19 cellular contexts compared by ENCODE assay signal in genomic region chr17:41996855-41997164, GRCh38. TPM values are rescaled to one million over a fixed set of nuclear protein-coding genes. Genes with fewer than 3 reads are reported as not detected.
DNase-seq lines count a peak whose midpoint lies in the region; ATAC-seq and TF ChIP-seq lines count a peak whose summit lies in the region.
"Had no signal": no experiment of that assay in that cellular context is flagged by ENCODE, and none has a peak within 500 bp of the region (broad histone marks: within the 10 kb centered on the region; RNA-seq: fewer than 3 reads in every experiment).

No MANE protein-coding gene starts in this region.

- ATAC-seq in activated CD4-positive, alpha-beta T cell treated with anti-CD3 and anti-CD28 coated beads for 36 hours, result no peak
- ATAC-seq in GM21737 (IDR thresholded peaks at IDR 0.05; ENCODE audit: unreplicated experiment) (no peak), GM19452 (IDR thresholded peaks at IDR 0.05; ENCODE audit: unreplicated experiment) (no peak)
- ATAC-seq: activated CD4-positive, CD25-positive, alpha-beta regulatory T cell treated with anti-CD3 and anti-CD28 coated beads, Interleukin-2, amount 50 U/mL, for 24 hours; right lobe of liver had no signal

- TF ChIP-seq CTCF in SU-DHL-6 (IDR thresholded peaks at IDR 0.05; ENCODE audit: insufficient read depth, low read length, poor library complexity, severe bottlenecking) (no peak), smooth muscle cell (IDR thresholded peaks at IDR 0.05; ENCODE audit: borderline replicate concordance, insufficient read depth, poor library complexity, severe bottlenecking) (no peak)

- DNase-seq in activated CD4-positive, alpha-beta T cell treated with anti-CD3 and anti-CD28 coated beads for 36 hours, result no peak
- no peak for DNase-seq in activated CD4-positive, alpha-beta T cell treated with anti-CD3 and anti-CD28 coated beads for 48 hours
- no peak for DNase-seq in smooth muscle cell (lab: John Stamatoyannopoulos, UW; ENCODE audit: unreplicated experiment)
- DNase-seq: central memory CD4-positive, alpha-beta T cell; hypothalamus; kidney glomerular epithelial cell; midbrain; NCI-H146; NCI-H345; right lobe of liver; SHP77 treated with DMSO at 0.1 percent for 48 hours; stimulated activated CD4-positive, alpha-beta T cell treated with anti-CD3 and anti-CD28 coated beads, Interleukin-2, amount 100 ng/mL, for 48 hours; T-helper 2 cell; tibial artery had no signal

- H3K9me3 Mint-ChIP-seq in activated CD4-positive, alpha-beta T cell treated with anti-CD3 and anti-CD28 coated beads for 36 hours (ENCODE audit: low read depth), result no peaks in the 10 kb centered on the region

- CTCF ChIA-PET in activated CD4-positive, alpha-beta T cell treated with anti-CD3 and anti-CD28 coated beads for 36 hours (lab: Charles Lee), result no interaction called here

- no peaks in the 10 kb centered on the region for H3K9me2 ChIP-seq in SU-DHL-6 (replicated peaks; ENCODE audit: insufficient read depth, low read length)

- H3F3A ChIP-seq in SU-DHL-6 (ENCODE audit: insufficient read depth), result peaks cover 27% of the 10 kb centered on the region
- no peaks in the 10 kb centered on the region for H3F3A ChIP-seq in smooth muscle cell (ENCODE audit: low read depth)

- H3K4me3 ChIP-seq in SU-DHL-6 (ENCODE audit: insufficient read depth, low read length, poor library complexity, severe bottlenecking), result no peak overlapping the region
- no peak overlapping the region for H3K4me3 ChIP-seq in smooth muscle cell
- H3K4me3 ChIP-seq: right lobe of liver, tibial artery had no signal

- H2AFZ ChIP-seq in SU-DHL-6 (ENCODE audit: low read depth, low read length, severe bottlenecking), result no peak overlapping the region
- no peak overlapping the region for H2AFZ ChIP-seq in smooth muscle cell (ENCODE audit: low read depth)

- H3K27ac ChIP-seq in SU-DHL-6 (ENCODE audit: low read depth, low read length) (peak overlapping the region; percentile 80), smooth muscle cell (ENCODE audit: low read depth) (peak overlapping the region; percentile 73)
- H3K27ac ChIP-seq: 22Rv1, right lobe of liver, tibial artery had no signal

- H3K4me3 Mint-ChIP-seq in activated CD4-positive, alpha-beta T cell treated with anti-CD3 and anti-CD28 coated beads for 36 hours, result no peak overlapping the region

- H3K4me2 ChIP-seq in SU-DHL-6 (ENCODE audit: low read depth, low read length, poor library complexity, severe bottlenecking) (peak overlapping the region; percentile 39), smooth muscle cell (no peak overlapping the region)

- no peaks in the 10 kb centered on the region for H3K4me1 ChIP-seq in smooth muscle cell (ENCODE audit: low read depth)
- H3K4me1 ChIP-seq: right lobe of liver, tibial artery had no signal

- no peaks in the 10 kb centered on the region for H3K27me3 Mint-ChIP-seq in activated CD4-positive, alpha-beta T cell treated with anti-CD3 and anti-CD28 coated beads for 36 hours

- peaks cover 14% of the 10 kb centered on the region; the same call in 1 of the 2 replicates for H3K79me2 ChIP-seq in SU-DHL-6 (ENCODE audit: insufficient read depth, low read length)
- peaks cover 15% of the 10 kb centered on the region for H3K79me2 ChIP-seq in smooth muscle cell (ENCODE audit: low read depth)

- H3K27me3 ChIP-seq in SU-DHL-6 (ENCODE audit: low read length), result no peaks in the 10 kb centered on the region
- H3K27me3 ChIP-seq in smooth muscle cell (ENCODE audit: low read depth), result no peaks in the 10 kb centered on the region
- H3K27me3 ChIP-seq: right lobe of liver, tibial artery had no signal

- no peaks in the 10 kb centered on the region for H4K20me1 ChIP-seq in SU-DHL-6 (ENCODE audit: low read depth, low read length)
- peaks cover 67% of the 10 kb centered on the region for H4K20me1 ChIP-seq in smooth muscle cell (ENCODE audit: low read depth)

- no peaks in the 10 kb centered on the region for H3K9me3 ChIP-seq in SU-DHL-6 (ENCODE audit: insufficient read depth, low read length)
- H3K9me3 ChIP-seq in smooth muscle cell (replicated peaks; ENCODE audit: low read depth), result no peaks in the 10 kb centered on the region
- H3K9me3 ChIP-seq: right lobe of liver, tibial artery had no signal

- H3K36me3 Mint-ChIP-seq in activated CD4-positive, alpha-beta T cell treated with anti-CD3 and anti-CD28 coated beads for 36 hours (ENCODE audit: low read depth), result peaks cover 42% of the 10 kb centered on the region

- H3K9ac ChIP-seq in SU-DHL-6 (ENCODE audit: low read length) (peak overlapping the region; percentile 0; the same call in 1 of the 2 replicates), smooth muscle cell (ENCODE audit: low read depth) (no peak overlapping the region)

- POLR2A ChIA-PET in activated CD4-positive, alpha-beta T cell treated with anti-CD3 and anti-CD28 coated beads for 36 hours (lab: Charles Lee), result no interaction called here

- H3K36me3 ChIP-seq in SU-DHL-6 (ENCODE audit: low read length) (peaks cover 27% of the 10 kb centered on the region), smooth muscle cell (ENCODE audit: low read depth) (peaks cover 18% of the 10 kb centered on the region)

- peak overlapping the region; percentile 26 for H3K27ac Mint-ChIP-seq in activated CD4-positive, alpha-beta T cell treated with anti-CD3 and anti-CD28 coated beads for 36 hours

- 95% methylated on average over 2 of the region's 2 CpGs for WGBS in smooth muscle cell (ENCODE audit: low lambda C conversion rate)

- peaks cover 12% of the 10 kb centered on the region for H3K4me1 Mint-ChIP-seq in activated CD4-positive, alpha-beta T cell treated with anti-CD3 and anti-CD28 coated beads for 36 hours

- intact Hi-C loops in activated CD4-positive, alpha-beta T cell treated with anti-CD3 and anti-CD28 coated beads for 36 hours (cut with DNase I, micrococcal nuclease), result no loop called here

RNA-seq across cellular contexts. Expression of gene DNAJC7, which starts 20.4 kb away (rescaled TPM):
- total RNA-seq in activated CD4-positive, alpha-beta T cell treated with anti-CD3 and anti-CD28 coated beads for 36 hours, result 10 to 100 TPM; 86.6 to 94.8 TPM
- total RNA-seq in smooth muscle cell, result 44.5 and 69.5 TPM in 2 replicates
- polyA plus RNA-seq in smooth muscle cell, result 44.7 and 61.5 TPM in 2 replicates

RNA-seq across cellular contexts. Expression of gene NKIRAS2, which starts 23.1 kb away (rescaled TPM):
- total RNA-seq in activated CD4-positive, alpha-beta T cell treated with anti-CD3 and anti-CD28 coated beads for 36 hours, result 10 to 100 TPM; 16.3 to 17.2 TPM
- 21.3 and 41.3 TPM in 2 replicates for total RNA-seq in smooth muscle cell
- 50.1 and 54.4 TPM in 2 replicates for polyA plus RNA-seq in smooth muscle cell

RNA-seq across cellular contexts. Expression of gene CNP, which starts 30.2 kb away (rescaled TPM):
- 10 to 100 TPM; 55.1 to 77.0 TPM for total RNA-seq in activated CD4-positive, alpha-beta T cell treated with anti-CD3 and anti-CD28 coated beads for 36 hours
- 28.5 and 34.7 TPM in 2 replicates for total RNA-seq in smooth muscle cell
- 60.1 and 63.0 TPM in 2 replicates for polyA plus RNA-seq in smooth muscle cell

RNA-seq across cellular contexts. Expression of gene C17orf113, which starts 53.6 kb away (rescaled TPM):
- total RNA-seq in activated CD4-positive, alpha-beta T cell treated with anti-CD3 and anti-CD28 coated beads for 36 hours, result under 1 TPM; 0.19 to 0.32 TPM
- total RNA-seq in smooth muscle cell, result 0.49 and 0.54 TPM in 2 replicates
- 0.38 and 0.46 TPM in 2 replicates for polyA plus RNA-seq in smooth muscle cell
